17 cellular contexts compared by ENCODE assay signal in genomic region chr5:119362714-119363113, GRCh38. TPM values are rescaled to one million over a fixed set of nuclear protein-coding genes. Genes with fewer than 3 reads are reported as not detected.
DNase-seq lines count a peak whose midpoint lies in the region; ATAC-seq lines count a peak whose summit lies in the region.
"Had no signal": no experiment of that assay in that cellular context is flagged by ENCODE, and none has a peak within 500 bp of the region (broad histone marks: within the 10 kb centered on the region; RNA-seq: fewer than 3 reads in every experiment).

No MANE protein-coding gene starts in this region.

- H3K9me3 Mint-ChIP-seq in activated CD4-positive, alpha-beta T cell treated with anti-CD3 and anti-CD28 coated beads for 36 hours (ENCODE audit: low read depth) = peaks cover 1% of the 10 kb centered on the region
- H3K9me3 Mint-ChIP-seq in IgD-negative memory B cell = no peaks in the 10 kb centered on the region
- H3K9me3 Mint-ChIP-seq in activated naive CD8-positive, alpha-beta T cell treated with anti-CD3 and anti-CD28 coated beads for 36 hours = peaks cover 3% of the 10 kb centered on the region
- no peaks in the 10 kb centered on the region for H3K9me3 Mint-ChIP-seq in natural killer cell treated with Interleukin-12 subunit alpha and Interleukin-12 subunit beta and Interleukin-15 and Interleukin-18, amount 100 ng/mL, for 72 hours
- H3K9me3 Mint-ChIP-seq: nephron progenitor cell had no signal

- peak overlapping the region; percentile 99 for H3K27ac Mint-ChIP-seq in activated CD4-positive, alpha-beta T cell treated with anti-CD3 and anti-CD28 coated beads for 36 hours
- peak overlapping the region; percentile 40 to 89 (median 65) for H3K27ac Mint-ChIP-seq in IgD-negative memory B cell
- peak overlapping the region; percentile 98 for H3K27ac Mint-ChIP-seq in activated naive CD8-positive, alpha-beta T cell treated with anti-CD3 and anti-CD28 coated beads for 36 hours
- peak overlapping the region; percentile 85 to 99 for H3K27ac Mint-ChIP-seq in natural killer cell treated with Interleukin-12 subunit alpha and Interleukin-12 subunit beta and Interleukin-15 and Interleukin-18, amount 100 ng/mL, for 72 hours
- H3K27ac Mint-ChIP-seq: nephron progenitor cell had no signal

- H3K27me3 Mint-ChIP-seq in activated CD4-positive, alpha-beta T cell treated with anti-CD3 and anti-CD28 coated beads for 36 hours = no peaks in the 10 kb centered on the region
- H3K27me3 Mint-ChIP-seq in IgD-negative memory B cell = no peaks in the 10 kb centered on the region
- H3K27me3 Mint-ChIP-seq in activated naive CD8-positive, alpha-beta T cell treated with anti-CD3 and anti-CD28 coated beads for 36 hours = no peaks in the 10 kb centered on the region
- no peaks in the 10 kb centered on the region for H3K27me3 Mint-ChIP-seq in natural killer cell treated with Interleukin-12 subunit alpha and Interleukin-12 subunit beta and Interleukin-15 and Interleukin-18, amount 100 ng/mL, for 72 hours

- H3K4me3 ChIP-seq in SJCRH30 = no peak overlapping the region
- H3K4me3 ChIP-seq: ascending aorta, BLaER1, suprapubic skin had no signal

- POLR2A ChIA-PET in activated CD4-positive, alpha-beta T cell treated with anti-CD3 and anti-CD28 coated beads for 36 hours (lab: Charles Lee) = interaction anchor here (0.7 to 2.2 kb wide), 9 partner anchors 9 to 95 kb away, joined by 3 to 9 read pairs (median 4); no protein-coding TSS in a partner anchor

- CTCF ChIA-PET in activated CD4-positive, alpha-beta T cell treated with anti-CD3 and anti-CD28 coated beads for 36 hours (lab: Charles Lee) = interaction anchor here (0.6 to 8.7 kb wide), 9 partner anchors 9 to 90 kb away, joined by 3 to 53 read pairs (median 4); no protein-coding TSS in a partner anchor

- peaks cover 82% of the 10 kb centered on the region for H3K36me3 Mint-ChIP-seq in activated CD4-positive, alpha-beta T cell treated with anti-CD3 and anti-CD28 coated beads for 36 hours (ENCODE audit: low read depth)
- peaks cover 2% of the 10 kb centered on the region for H3K36me3 Mint-ChIP-seq in IgD-negative memory B cell
- peaks cover 88% of the 10 kb centered on the region for H3K36me3 Mint-ChIP-seq in activated naive CD8-positive, alpha-beta T cell treated with anti-CD3 and anti-CD28 coated beads for 36 hours
- peaks cover 52% of the 10 kb centered on the region for H3K36me3 Mint-ChIP-seq in natural killer cell treated with Interleukin-12 subunit alpha and Interleukin-12 subunit beta and Interleukin-15 and Interleukin-18, amount 100 ng/mL, for 72 hours

- DNase-seq in activated CD4-positive, alpha-beta T cell treated with anti-CD3 and anti-CD28 coated beads for 36 hours = no peak
- no peak for DNase-seq in activated CD4-positive, alpha-beta T cell treated with anti-CD3 and anti-CD28 coated beads, Interleukin-2, amount 50 U/mL, for 48 hours
- no peak for DNase-seq in activated naive CD8-positive, alpha-beta T cell treated with anti-CD3 and anti-CD28 coated beads for 36 hours
- no peak for DNase-seq in natural killer cell treated with Interleukin-12 subunit alpha and Interleukin-12 subunit beta and Interleukin-15 and Interleukin-18, amount 100 ng/mL, for 72 hours (ENCODE audit: low spot score)
- DNase-seq in SJCRH30 = no peak
- no peak for DNase-seq in glomerular visceral epithelial cell (ENCODE audit: extremely low spot score)
- DNase-seq: activated CD4-positive, CD25-positive, alpha-beta regulatory T cell treated with anti-CD3 and anti-CD28 coated beads, Interleukin-2, amount 50 U/mL, for 72 hours; islet precursor cell; NCI-H1417 treated with DMSO at 0.1 percent for 48 hours; NCI-H774; nephron progenitor cell; T1000 had no signal

- no peaks in the 10 kb centered on the region for H3K27me3 ChIP-seq in SJCRH30
- H3K27me3 ChIP-seq: ascending aorta, BLaER1, suprapubic skin had no signal

- peak overlapping the region; percentile 98 for H3K4me3 Mint-ChIP-seq in activated CD4-positive, alpha-beta T cell treated with anti-CD3 and anti-CD28 coated beads for 36 hours
- peak overlapping the region in 3 of 4 donors; percentile 34 to 56 (median 46) for H3K4me3 Mint-ChIP-seq in IgD-negative memory B cell
- H3K4me3 Mint-ChIP-seq in activated naive CD8-positive, alpha-beta T cell treated with anti-CD3 and anti-CD28 coated beads for 36 hours = peak overlapping the region; percentile 26
- H3K4me3 Mint-ChIP-seq in natural killer cell treated with Interleukin-12 subunit alpha and Interleukin-12 subunit beta and Interleukin-15 and Interleukin-18, amount 100 ng/mL, for 72 hours = peak overlapping the region; percentile 97
- H3K4me3 Mint-ChIP-seq: nephron progenitor cell had no signal

- intact Hi-C loops in activated CD4-positive, alpha-beta T cell treated with anti-CD3 and anti-CD28 coated beads for 36 hours (cut with DNase I, micrococcal nuclease) = no loop called here

- H3K36me3 ChIP-seq in SJCRH30 = no peaks in the 10 kb centered on the region; the same call in 1 of the 2 replicates
- H3K36me3 ChIP-seq: ascending aorta, suprapubic skin had no signal

- no peak for ATAC-seq in activated CD4-positive, alpha-beta T cell treated with anti-CD3 and anti-CD28 coated beads for 36 hours
- no peak for ATAC-seq in natural killer cell treated with Interleukin-12 subunit alpha and Interleukin-12 subunit beta and Interleukin-15 and Interleukin-18, amount 100 ng/mL, for 72 hours
- no peak for ATAC-seq in GM19324 (IDR thresholded peaks at IDR 0.05; ENCODE audit: low FRiP score, unreplicated experiment)

- H3K9me3 ChIP-seq in SJCRH30 (replicated peaks) = no peaks in the 10 kb centered on the region
- H3K9me3 ChIP-seq: ascending aorta, suprapubic skin had no signal

- peaks cover 93% of the 10 kb centered on the region for H3K4me1 Mint-ChIP-seq in activated CD4-positive, alpha-beta T cell treated with anti-CD3 and anti-CD28 coated beads for 36 hours
- H3K4me1 Mint-ChIP-seq in IgD-negative memory B cell = peaks cover 86 to 91% (median 90%) of the 10 kb centered on the region in 3 donors
- H3K4me1 Mint-ChIP-seq in activated naive CD8-positive, alpha-beta T cell treated with anti-CD3 and anti-CD28 coated beads for 36 hours = peaks cover 88% of the 10 kb centered on the region
- peaks cover 83 to 97% of the 10 kb centered on the region in 2 donors for H3K4me1 Mint-ChIP-seq in natural killer cell treated with Interleukin-12 subunit alpha and Interleukin-12 subunit beta and Interleukin-15 and Interleukin-18, amount 100 ng/mL, for 72 hours (ENCODE audit: low read depth in 2 of 2)

- H3K27ac ChIP-seq in SJCRH30 = no peak overlapping the region
- H3K27ac ChIP-seq: BLaER1, suprapubic skin had no signal

- H3K4me1 ChIP-seq in SJCRH30 = peaks cover 41% of the 10 kb centered on the region

RNA-seq across cellular contexts. Expression of gene TNFAIP8, which starts 6.9 kb away (rescaled TPM):
- total RNA-seq in activated CD4-positive, alpha-beta T cell treated with anti-CD3 and anti-CD28 coated beads for 36 hours = 100 to 1,000 TPM; 166 to 171 TPM
- 285 TPM for polyA plus RNA-seq in IgD-negative memory B cell
- total RNA-seq in activated naive CD8-positive, alpha-beta T cell treated with anti-CD3 and anti-CD28 coated beads for 36 hours = 100 to 1,000 TPM; 176 to 178 TPM
- total RNA-seq in natural killer cell treated with Interleukin-12 subunit alpha and Interleukin-12 subunit beta and Interleukin-15 and Interleukin-18, amount 100 ng/mL, for 72 hours = 100 to 1,000 TPM; 131 to 333 TPM
- 43.1 and 45.3 TPM in 2 replicates for total RNA-seq in SJCRH30 (2014; rRNA removed; shearing (Covaris generic))

Comparison
In these comparisons a context has a peak if more than half of its experiments do, and no peak if none do; other contexts are left out.
1. H3K4me3 Mint-ChIP-seq: peak in every context shown above with its lines; median percentile 98 in activated CD4-positive, alpha-beta T cell treated with anti-CD3 and anti-CD28 coated beads for 36 hours; 97 in natural killer cell treated with Interleukin-12 subunit alpha and Interleukin-12 subunit beta and Interleukin-15 and Interleukin-18, amount 100 ng/mL, for 72 hours; 46 in IgD-negative memory B cell; 26 in activated naive CD8-positive, alpha-beta T cell treated with anti-CD3 and anti-CD28 coated beads for 36 hours.